Comparison of ENCODE assay signal across 9 cellular contexts in the genomic region with DNA sequence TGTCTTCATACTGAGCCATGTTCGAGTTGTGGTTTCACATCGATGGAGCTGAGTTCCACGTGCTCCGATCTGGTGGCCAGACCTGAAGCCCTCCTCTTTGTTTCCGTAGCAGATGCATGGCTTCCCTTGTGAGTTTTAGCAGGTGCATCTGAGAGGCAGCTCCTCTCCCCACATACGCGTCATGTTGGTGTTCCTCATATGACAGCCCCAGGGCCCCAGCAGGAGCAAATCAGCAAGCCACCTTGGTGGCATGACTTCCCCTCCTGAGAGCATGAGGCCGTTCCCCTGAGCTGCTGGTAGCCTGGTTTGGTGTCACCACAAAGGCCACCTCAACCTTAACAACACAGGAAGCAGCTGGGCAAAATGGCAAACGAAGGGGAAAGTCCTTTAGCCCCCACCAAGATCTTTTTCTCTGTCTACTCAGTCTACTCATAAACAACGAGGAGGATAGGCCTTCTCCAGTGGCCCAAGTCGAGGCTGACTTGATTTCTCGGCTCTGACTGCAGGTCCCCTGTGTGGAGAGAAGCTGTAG. TPM values are rescaled to one million over a fixed set of nuclear protein-coding genes. Genes with fewer than 3 reads are reported as not detected.
DNase-seq lines count a peak whose midpoint lies in the region; ATAC-seq and TF ChIP-seq lines count a peak whose summit lies in the region.
"Had no signal": no experiment of that assay in that cellular context is flagged by ENCODE, and none has a peak within 500 bp of the region (broad histone marks: within the 10 kb centered on the region; RNA-seq: fewer than 3 reads in every experiment).

No MANE protein-coding gene starts in this region.

- H3K9me3 ChIP-seq in CD4-positive, CD25-positive, alpha-beta regulatory T cell (ENCODE audit: control insufficient read depth in 2 of 2, low read length in 2 of 2) = no peaks in the 10 kb centered on the region
- no peaks in the 10 kb centered on the region for H3K9me3 ChIP-seq in upper lobe of left lung

- TF ChIP-seq EP300 in upper lobe of left lung (IDR thresholded peaks at IDR 0.05) = no peak

- peak; percentile 91 to 92 for ATAC-seq in CD4-positive, CD25-positive, alpha-beta regulatory T cell (ENCODE audit: low read depth in 2 of 2)
- ATAC-seq in GM19467 (IDR thresholded peaks at IDR 0.05; ENCODE audit: unreplicated experiment) (peak; percentile 81), HG03565 (IDR thresholded peaks at IDR 0.05; ENCODE audit: unreplicated experiment) (peak; percentile 74), upper lobe of left lung (ENCODE audit: low FRiP score in 2 of 2) (peak; percentile 51 to 63)

- H3K4me1 Mint-ChIP-seq in CD4-positive, CD25-positive, alpha-beta regulatory T cell = peaks cover 38 to 93% (median 81%) of the 10 kb centered on the region in 4 donors
- peaks cover 86% of the 10 kb centered on the region for H3K4me1 Mint-ChIP-seq in activated CD4-positive, alpha-beta memory T cell treated with anti-CD3 and anti-CD28 coated beads, Interleukin-2, amount 10 ng/mL, durations not matched to agents 7 days and 5 days
- H3K4me1 Mint-ChIP-seq in immature natural killer cell = peaks cover 94 to 98% of the 10 kb centered on the region in 2 donors

- peak; percentile 82 to 97 (median 91) for DNase-seq in CD4-positive, CD25-positive, alpha-beta regulatory T cell
- peak; percentile 94 for DNase-seq in activated CD4-positive, alpha-beta memory T cell treated with anti-CD3 and anti-CD28 coated beads, Interleukin-2, amount 10 ng/mL, durations not matched to agents 7 days and 5 days
- DNase-seq in immature natural killer cell (peak; percentile 94 to 95 (median 94)), upper lobe of left lung (peak in 1 of 2 donors; percentile 77), NCI-H1105 treated with DMSO at 0.1 percent for 48 hours (lab: John Stamatoyannopoulos, UW) (no peak), NCI-H446 (lab: John Stamatoyannopoulos, UW) (no peak)

- H3K36me3 Mint-ChIP-seq in CD4-positive, CD25-positive, alpha-beta regulatory T cell = peaks cover 25% of the 10 kb centered on the region
- H3K36me3 Mint-ChIP-seq in activated CD4-positive, alpha-beta memory T cell treated with anti-CD3 and anti-CD28 coated beads, Interleukin-2, amount 10 ng/mL, durations not matched to agents 7 days and 5 days (ENCODE audit: low read depth) = peaks cover 63% of the 10 kb centered on the region
- H3K36me3 Mint-ChIP-seq in immature natural killer cell = peaks cover 11 to 14% (median 11%) of the 10 kb centered on the region in 3 donors

- POLR2A ChIA-PET in activated CD4-positive, alpha-beta memory T cell treated with anti-CD3 and anti-CD28 coated beads, Interleukin-2, amount 10 ng/mL, durations not matched to agents 7 days and 5 days (lab: Charles Lee) = interaction anchor here (0.8 to 6.3 kb wide), 35 partner anchors 9 to 325 kb away, joined by 3 to 109 read pairs (median 10); partner anchors contain the start of genes HAVCR2, ITK and MED7

- peak in 1 of 4 donors; percentile 39 for TF ChIP-seq POLR2A in upper lobe of left lung (IDR thresholded peaks at IDR 0.05)

- no peaks in the 10 kb centered on the region for H3K9me3 Mint-ChIP-seq in CD4-positive, CD25-positive, alpha-beta regulatory T cell
- no peaks in the 10 kb centered on the region for H3K9me3 Mint-ChIP-seq in activated CD4-positive, alpha-beta memory T cell treated with anti-CD3 and anti-CD28 coated beads, Interleukin-2, amount 10 ng/mL, durations not matched to agents 7 days and 5 days
- no peaks in the 10 kb centered on the region for H3K9me3 Mint-ChIP-seq in immature natural killer cell

- CTCF ChIA-PET in activated CD4-positive, alpha-beta memory T cell treated with anti-CD3 and anti-CD28 coated beads, Interleukin-2, amount 10 ng/mL, durations not matched to agents 7 days and 5 days (lab: Charles Lee) = interaction anchor here (0.8 to 3.9 kb wide), 14 partner anchors 9 to 129 kb away, joined by 3 to 27 read pairs (median 7); partner anchors contain the start of gene MED7

- H3K4me1 ChIP-seq in CD4-positive, CD25-positive, alpha-beta regulatory T cell (ENCODE audit: control insufficient read depth, insufficient read depth, low read length, poor library complexity, severe bottlenecking) = peaks cover 90% of the 10 kb centered on the region
- peaks cover 16 to 47% (median 29%) of the 10 kb centered on the region in 4 donors for H3K4me1 ChIP-seq in upper lobe of left lung

- H3K4me3 ChIP-seq in CD4-positive, CD25-positive, alpha-beta regulatory T cell (ENCODE audit: low read depth, low read length) = peak overlapping the region; percentile 91
- H3K4me3 ChIP-seq in upper lobe of left lung = no peak overlapping the region

- peak overlapping the region; percentile 82 to 96 (median 90) for H3K4me3 Mint-ChIP-seq in CD4-positive, CD25-positive, alpha-beta regulatory T cell
- peak overlapping the region; percentile 78 for H3K4me3 Mint-ChIP-seq in activated CD4-positive, alpha-beta memory T cell treated with anti-CD3 and anti-CD28 coated beads, Interleukin-2, amount 10 ng/mL, durations not matched to agents 7 days and 5 days
- H3K4me3 Mint-ChIP-seq in immature natural killer cell = peak overlapping the region; percentile 82 to 98 (median 88)

- 61 to 80% methylated on average over 9 to 12 of the region's 12 CpGs for WGBS in upper lobe of left lung, 2 donors

- H3K27me3 ChIP-seq in CD4-positive, CD25-positive, alpha-beta regulatory T cell (ENCODE audit: control insufficient read depth, insufficient read depth, low read length) = no peaks in the 10 kb centered on the region
- no peaks in the 10 kb centered on the region for H3K27me3 ChIP-seq in upper lobe of left lung

- no peaks in the 10 kb centered on the region for H3K27me3 Mint-ChIP-seq in CD4-positive, CD25-positive, alpha-beta regulatory T cell
- no peaks in the 10 kb centered on the region for H3K27me3 Mint-ChIP-seq in activated CD4-positive, alpha-beta memory T cell treated with anti-CD3 and anti-CD28 coated beads, Interleukin-2, amount 10 ng/mL, durations not matched to agents 7 days and 5 days
- peaks cover 12 to 30% (median 30%) of the 10 kb centered on the region in 3 donors for H3K27me3 Mint-ChIP-seq in immature natural killer cell (ENCODE audit: low read depth in 3 of 3)

- no peak for TF ChIP-seq CTCF in upper lobe of left lung (IDR thresholded peaks at IDR 0.05)

- peak overlapping the region; percentile 97 for H3K27ac ChIP-seq in CD4-positive, CD25-positive, alpha-beta regulatory T cell (ENCODE audit: insufficient read depth, low read length, poor library complexity, severe bottlenecking)
- peak overlapping the region; percentile 60 to 93 (median 69) for H3K27ac ChIP-seq in upper lobe of left lung
- H3K27ac ChIP-seq: epithelial cell of prostate had no signal

- peaks cover 2% of the 10 kb centered on the region for H3K36me3 ChIP-seq in CD4-positive, CD25-positive, alpha-beta regulatory T cell (ENCODE audit: control insufficient read depth, insufficient read depth, low read length)
- H3K36me3 ChIP-seq in upper lobe of left lung = no peaks in the 10 kb centered on the region

- H3K27ac Mint-ChIP-seq in CD4-positive, CD25-positive, alpha-beta regulatory T cell = peak overlapping the region; percentile 96 to 100 (median 98)
- H3K27ac Mint-ChIP-seq in activated CD4-positive, alpha-beta memory T cell treated with anti-CD3 and anti-CD28 coated beads, Interleukin-2, amount 10 ng/mL, durations not matched to agents 7 days and 5 days = peak overlapping the region; percentile 100
- H3K27ac Mint-ChIP-seq in immature natural killer cell = peak overlapping the region; percentile 99 to 100 (median 100)

RNA-seq across cellular contexts. Expression of gene CYFIP2, which starts 5.9 kb away (rescaled TPM):
- total RNA-seq in CD4-positive, CD25-positive, alpha-beta regulatory T cell = 357 TPM
- 100 to 1,000 TPM; 332 to 383 (median 360) TPM for polyA plus RNA-seq in CD4-positive, CD25-positive, alpha-beta regulatory T cell
- 100 to 1,000 TPM; 337 to 354 TPM for total RNA-seq in activated CD4-positive, alpha-beta memory T cell treated with anti-CD3 and anti-CD28 coated beads, Interleukin-2, amount 10 ng/mL, durations not matched to agents 7 days and 5 days
- 100 to 1,000 TPM; 293 to 667 (median 513) TPM for polyA plus RNA-seq in immature natural killer cell
- 10 to 100 TPM; 39.6 to 71.8 (median 47.7) TPM for total RNA-seq in upper lobe of left lung

Comparison
In these comparisons a context has a peak if more than half of its experiments do, and no peak if none do; other contexts are left out.
1. DNase-seq: peak in CD4-positive, CD25-positive, alpha-beta regulatory T cell (3 of 3), activated CD4-positive, alpha-beta memory T cell treated with anti-CD3 and anti-CD28 coated beads, Interleukin-2, amount 10 ng/mL, durations not matched to agents 7 days and 5 days (single experiment) and immature natural killer cell (3 of 3); none in NCI-H1105 treated with DMSO at 0.1 percent for 48 hours (single experiment) and NCI-H446 (0 of 2).
2. Peak in every context shown above with its lines, with median percentiles within 50 percentile points of each other: ATAC-seq, H3K27ac Mint-ChIP-seq and H3K4me3 Mint-ChIP-seq.